ENCODE assay signal across 7 cellular contexts in genomic region chr4:186724861-186725419, GRCh38. TPM values are rescaled to one million over a fixed set of nuclear protein-coding genes. Genes with fewer than 3 reads are reported as not detected.
DNase-seq lines count a peak whose midpoint lies in the region; ATAC-seq and TF ChIP-seq lines count a peak whose summit lies in the region.

No MANE protein-coding gene starts in this region.

- in situ Hi-C loops in GM13977 (cut with MboI; ENCODE audit: low pct_unique_long_range_greater_than_20kb, low sequenced_read_pairs, unreplicated experiment), result no loop called here

- peak overlapping the region; percentile 89 for H3K4me3 ChIP-seq in skeletal muscle cell (ENCODE audit: low read depth, low read length)

- TF ChIP-seq CTCF in GM13977 (IDR thresholded peaks at IDR 0.05; ENCODE audit: extremely low read depth, insufficient read depth, missing control alignments) (no peak), omental fat pad (IDR thresholded peaks at IDR 0.05) (no peak)

- DNase-seq in GM13977 (ENCODE audit: low spot score) (peak; percentile 36), RPMI7951 (ENCODE audit: low read depth) (peak; percentile 28), globus pallidus (ENCODE audit: low spot score) (peak; percentile 38), skeletal muscle cell (ENCODE audit: low read depth) (no peak), D341Med (ENCODE audit: low spot score) (no peak), omental fat pad (ENCODE audit: low spot score) (no peak)

- ATAC-seq in GM21825 (IDR thresholded peaks at IDR 0.05; ENCODE audit: unreplicated experiment), result no peak
- no peak for ATAC-seq in omental fat pad (ENCODE audit: low FRiP score)

RNA-seq across cellular contexts. Expression of gene FAT1, which starts 1.3 kb away (rescaled TPM):
- 92.8 and 111 TPM in 2 replicates for total RNA-seq in RPMI7951 (2014; rRNA removed; shearing (Covaris generic))
- total RNA-seq in omental fat pad, result 10 to 100 TPM; 35.3 to 90.8 (median 69.9) TPM

Comparison
In these comparisons a context has a peak if more than half of its experiments do, and no peak if none do; other contexts are left out.
1. DNase-seq: peak in GM13977 (single experiment), RPMI7951 (single experiment) and globus pallidus (single experiment); none in skeletal muscle cell (single experiment), D341Med (single experiment) and omental fat pad (single experiment).